In genomic region chr11:1000357-1000982, GRCh38 we compare ENCODE assay signal across 23 cellular contexts. TPM values are rescaled to one million over a fixed set of nuclear protein-coding genes. Genes with fewer than 3 reads are reported as not detected.
DNase-seq lines count a peak whose midpoint lies in the region; ATAC-seq and TF ChIP-seq lines count a peak whose summit lies in the region.
"Had no signal": no experiment of that assay in that cellular context is flagged by ENCODE, and none has a peak within 500 bp of the region (broad histone marks: within the 10 kb centered on the region; RNA-seq: fewer than 3 reads in every experiment).

No MANE protein-coding gene starts in this region.

- intact Hi-C loops in CD4-positive, alpha-beta T cell (cut with DNase I, micrococcal nuclease): no loop called here

- H3K27ac Mint-ChIP-seq in stimulated activated naive CD8-positive, alpha-beta T cell treated with anti-CD3 and anti-CD28 coated beads, Interleukin-15, Interleukin-2, amounts not matched to agents 100 ng/mL and 50 ng/mL, for 24 hours: peak overlapping the region; percentile 59
- H3K27ac Mint-ChIP-seq in stimulated activated naive CD8-positive, alpha-beta T cell treated with anti-CD3 and anti-CD28 coated beads, Interleukin-15, amount 100 ng/mL, for 72 hours: no peak overlapping the region
- H3K27ac Mint-ChIP-seq in central memory CD8-positive, alpha-beta T cell (ENCODE audit: low read depth): peak overlapping the region; percentile 68
- H3K27ac Mint-ChIP-seq in nephron progenitor cell: peak overlapping the region; percentile 84
- peak overlapping the region; percentile 78 for H3K27ac Mint-ChIP-seq in type B pancreatic cell
- H3K27ac Mint-ChIP-seq in CD4-positive, alpha-beta T cell: no peak overlapping the region
- H3K27ac Mint-ChIP-seq: HFFc6 had no signal

- H3K9me3 ChIP-seq in CD4-positive, alpha-beta T cell (ENCODE audit: control insufficient read depth, low read length): no peaks in the 10 kb centered on the region
- H3K9me3 ChIP-seq: SJSA1 had no signal

- no peak for ATAC-seq in stimulated activated naive CD8-positive, alpha-beta T cell treated with anti-CD3 and anti-CD28 coated beads, Interleukin-15, amount 100 ng/mL, for 72 hours
- ATAC-seq in central memory CD8-positive, alpha-beta T cell (replicated peaks; ENCODE audit: extremely low read depth, poor library complexity, severe bottlenecking): no peak
- ATAC-seq in CD4-positive, alpha-beta T cell (ENCODE audit: poor library complexity): no peak

- H3K4me3 Mint-ChIP-seq in stimulated activated naive CD8-positive, alpha-beta T cell treated with anti-CD3 and anti-CD28 coated beads, Interleukin-15, Interleukin-2, amounts not matched to agents 100 ng/mL and 50 ng/mL, for 24 hours: no peak overlapping the region
- no peak overlapping the region for H3K4me3 Mint-ChIP-seq in stimulated activated naive CD8-positive, alpha-beta T cell treated with anti-CD3 and anti-CD28 coated beads, Interleukin-15, amount 100 ng/mL, for 72 hours
- no peak overlapping the region for H3K4me3 Mint-ChIP-seq in central memory CD8-positive, alpha-beta T cell
- H3K4me3 Mint-ChIP-seq in nephron progenitor cell (peak overlapping the region; percentile 64), type B pancreatic cell (no peak overlapping the region)
- no peak overlapping the region for H3K4me3 Mint-ChIP-seq in CD4-positive, alpha-beta T cell
- H3K4me3 Mint-ChIP-seq: HFFc6 had no signal

- POLR2A ChIA-PET in CD4-positive, alpha-beta T cell (lab: Charles Lee): no interaction called here

- H3K27me3 Mint-ChIP-seq in stimulated activated naive CD8-positive, alpha-beta T cell treated with anti-CD3 and anti-CD28 coated beads, Interleukin-15, Interleukin-2, amounts not matched to agents 100 ng/mL and 50 ng/mL, for 24 hours: no peaks in the 10 kb centered on the region
- no peaks in the 10 kb centered on the region for H3K27me3 Mint-ChIP-seq in stimulated activated naive CD8-positive, alpha-beta T cell treated with anti-CD3 and anti-CD28 coated beads, Interleukin-15, amount 100 ng/mL, for 72 hours
- H3K27me3 Mint-ChIP-seq in central memory CD8-positive, alpha-beta T cell: no peaks in the 10 kb centered on the region
- H3K27me3 Mint-ChIP-seq in nephron progenitor cell (ENCODE audit: low read depth, poor library complexity) (no peaks in the 10 kb centered on the region), type B pancreatic cell (no peaks in the 10 kb centered on the region)
- H3K27me3 Mint-ChIP-seq in CD4-positive, alpha-beta T cell: no peaks in the 10 kb centered on the region

- peaks cover 34% of the 10 kb centered on the region for H3K36me3 Mint-ChIP-seq in stimulated activated naive CD8-positive, alpha-beta T cell treated with anti-CD3 and anti-CD28 coated beads, Interleukin-15, Interleukin-2, amounts not matched to agents 100 ng/mL and 50 ng/mL, for 24 hours (ENCODE audit: low read depth)
- H3K36me3 Mint-ChIP-seq in central memory CD8-positive, alpha-beta T cell (ENCODE audit: insufficient read depth): peaks cover 24% of the 10 kb centered on the region
- H3K36me3 Mint-ChIP-seq in nephron progenitor cell (ENCODE audit: low read depth) (peaks cover 32% of the 10 kb centered on the region), type B pancreatic cell (peaks cover 20% of the 10 kb centered on the region)
- peaks cover 67% of the 10 kb centered on the region for H3K36me3 Mint-ChIP-seq in CD4-positive, alpha-beta T cell (ENCODE audit: low read depth)

- peaks cover 14% of the 10 kb centered on the region for H3K4me1 Mint-ChIP-seq in stimulated activated naive CD8-positive, alpha-beta T cell treated with anti-CD3 and anti-CD28 coated beads, Interleukin-15, Interleukin-2, amounts not matched to agents 100 ng/mL and 50 ng/mL, for 24 hours (ENCODE audit: low read depth)
- peaks cover 15% of the 10 kb centered on the region for H3K4me1 Mint-ChIP-seq in stimulated activated naive CD8-positive, alpha-beta T cell treated with anti-CD3 and anti-CD28 coated beads, Interleukin-15, amount 100 ng/mL, for 72 hours
- H3K4me1 Mint-ChIP-seq in central memory CD8-positive, alpha-beta T cell: peaks cover 11% of the 10 kb centered on the region
- peaks cover 65% of the 10 kb centered on the region for H3K4me1 Mint-ChIP-seq in nephron progenitor cell
- peaks cover 28% of the 10 kb centered on the region for H3K4me1 Mint-ChIP-seq in type B pancreatic cell (ENCODE audit: unreplicated experiment)
- H3K4me1 Mint-ChIP-seq in CD4-positive, alpha-beta T cell (ENCODE audit: low read depth): peaks cover 11% of the 10 kb centered on the region

- no peak for DNase-seq in stimulated activated naive CD8-positive, alpha-beta T cell treated with anti-CD3 and anti-CD28 coated beads, Interleukin-15, amount 100 ng/mL, for 72 hours
- DNase-seq in central memory CD8-positive, alpha-beta T cell (ENCODE audit: low spot score in 2 of 2): no peak
- DNase-seq in nephron progenitor cell (peak; percentile 45), type B pancreatic cell (ENCODE audit: extremely low spot score, unreplicated experiment) (no peak), HCEC 1CT (no peak), COLO829 (ENCODE audit: low spot score) (no peak)
- no peak for DNase-seq in CD4-positive, alpha-beta T cell
- DNase-seq: 8988T, EL, GF-D8, HFFc6, NCI-H1092 treated with DMSO at 0.1 percent for 48 hours, NCI-H1436 treated with DMSO at 0.1 percent for 48 hours, NCI-H1930, NCI-H524, NCI-H774 had no signal

- no peak overlapping the region for H3K27ac ChIP-seq in CD4-positive, alpha-beta T cell (ENCODE audit: low read depth, low read length)
- H3K27ac ChIP-seq: C4-2B, HL-60, KMS-11, SJSA1 had no signal

- H3K27me3 ChIP-seq in CD4-positive, alpha-beta T cell (ENCODE audit: control insufficient read depth, insufficient read depth, low read length): no peaks in the 10 kb centered on the region
- H3K27me3 ChIP-seq: SJSA1 had no signal

- TF ChIP-seq CTCF in nephron progenitor cell (IDR thresholded peaks at IDR 0.05): no peak
- no peak for TF ChIP-seq CTCF in type B pancreatic cell (conservative IDR thresholded peaks at IDR 0.05)
- no peak for TF ChIP-seq CTCF in CD4-positive, alpha-beta T cell (IDR thresholded peaks at IDR 0.05)

- H3K9me3 Mint-ChIP-seq in stimulated activated naive CD8-positive, alpha-beta T cell treated with anti-CD3 and anti-CD28 coated beads, Interleukin-15, Interleukin-2, amounts not matched to agents 100 ng/mL and 50 ng/mL, for 24 hours: no peaks in the 10 kb centered on the region
- H3K9me3 Mint-ChIP-seq in stimulated activated naive CD8-positive, alpha-beta T cell treated with anti-CD3 and anti-CD28 coated beads, Interleukin-15, amount 100 ng/mL, for 72 hours: no peaks in the 10 kb centered on the region
- H3K9me3 Mint-ChIP-seq in central memory CD8-positive, alpha-beta T cell: no peaks in the 10 kb centered on the region
- H3K9me3 Mint-ChIP-seq in nephron progenitor cell (no peaks in the 10 kb centered on the region), type B pancreatic cell (peaks cover 4% of the 10 kb centered on the region)
- H3K9me3 Mint-ChIP-seq in CD4-positive, alpha-beta T cell: no peaks in the 10 kb centered on the region
- H3K9me3 Mint-ChIP-seq: HFFc6 had no signal

- CTCF ChIA-PET in CD4-positive, alpha-beta T cell (lab: Charles Lee): no interaction called here

RNA-seq across cellular contexts. Expression of gene MUC6, which starts 36.0 kb away (rescaled TPM):
- 0.38 and 0.46 TPM in 2 replicates for total RNA-seq in type B pancreatic cell (ENCODE audit: low replicate concordance)
- total RNA-seq in CD4-positive, alpha-beta T cell: not detected
- total RNA-seq: HFFc6, HT1080, OCI-LY7, SJSA1 had no signal

Comparison
In these comparisons a context has a peak if more than half of its experiments do, and no peak if none do; other contexts are left out.
1. H3K27ac Mint-ChIP-seq: peak in stimulated activated naive CD8-positive, alpha-beta T cell treated with anti-CD3 and anti-CD28 coated beads, Interleukin-15, Interleukin-2, amounts not matched to agents 100 ng/mL and 50 ng/mL, for 24 hours (single experiment), central memory CD8-positive, alpha-beta T cell (single experiment), nephron progenitor cell (single experiment) and type B pancreatic cell (single experiment); none in stimulated activated naive CD8-positive, alpha-beta T cell treated with anti-CD3 and anti-CD28 coated beads, Interleukin-15, amount 100 ng/mL, for 72 hours (0 of 2) and CD4-positive, alpha-beta T cell (single experiment).